ENCODE assay signal across 8 cellular contexts in the genomic region with DNA sequence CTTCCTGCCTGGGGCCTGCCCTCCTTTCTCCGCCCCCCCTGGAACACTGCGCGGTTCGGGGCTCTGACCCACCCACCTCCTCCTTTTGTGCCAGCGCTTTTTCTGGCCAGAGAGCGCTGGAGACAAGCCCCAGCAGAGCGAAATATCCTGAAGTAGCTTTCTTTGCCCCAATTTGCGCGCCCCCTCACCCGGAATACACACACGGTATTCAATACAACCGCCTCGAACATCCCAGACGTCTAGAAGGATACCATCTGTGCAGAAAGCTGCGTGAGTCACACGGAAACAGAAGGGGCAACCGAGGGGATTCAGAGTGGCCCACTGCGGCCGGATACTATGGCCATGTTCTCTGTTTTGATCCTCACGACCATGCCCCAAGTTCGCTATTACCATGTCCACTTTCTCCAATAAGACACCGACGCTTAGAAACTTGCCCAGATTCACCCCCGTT. TPM values are rescaled to one million over a fixed set of nuclear protein-coding genes. Genes with fewer than 3 reads are reported as not detected.
A peak's percentile ranks its signal among the peaks of the same experiment; 100 is the strongest.
DNase-seq lines count a peak whose midpoint lies in the region; ATAC-seq and TF ChIP-seq lines count a peak whose summit lies in the region.

No MANE protein-coding gene starts in this region.

- peak overlapping the region; percentile 33 to 87 (median 82) for H3K27ac Mint-ChIP-seq in nephron

- no peak for ATAC-seq in GM21619 (IDR thresholded peaks at IDR 0.05; ENCODE audit: unreplicated experiment)
- no peak for ATAC-seq in GM18511 (IDR thresholded peaks at IDR 0.05; ENCODE audit: unreplicated experiment)

- no peaks in the 10 kb centered on the region for H3K4me1 ChIP-seq in NT2/D1 (ENCODE audit: insufficient read depth, insufficient read length)
- H3K4me1 ChIP-seq in esophagus squamous epithelium, result peaks cover 0 to 17% (median 0%) of the 10 kb centered on the region in 3 donors

- intact Hi-C loops in esophagus squamous epithelium (cut with DNase I), result no loop called here

- DNase-seq in AG04450 (ENCODE audit: low read depth, low spot score), result no peak
- DNase-seq in NT2/D1 (ENCODE audit: low read depth, low spot score), result no peak
- no peak for DNase-seq in esophagus squamous epithelium (lab: John Stamatoyannopoulos, UW)
- no peak for DNase-seq in NCI-H2081 (lab: John Stamatoyannopoulos, UW)
- DNase-seq in GM10266 (ENCODE audit: extremely low spot score), result no peak

- 25 to 36% methylated on average over 13 to 21 of the region's 24 CpGs for WGBS in esophagus squamous epithelium, 2 donors

- H3K9me3 Mint-ChIP-seq in nephron, result no peaks in the 10 kb centered on the region

- H3K27me3 ChIP-seq in AG04450 (ENCODE audit: control insufficient read depth, insufficient read depth, low read length), result no peaks in the 10 kb centered on the region
- H3K27me3 ChIP-seq in NT2/D1 (ENCODE audit: insufficient read depth, insufficient read length), result peaks cover 21% of the 10 kb centered on the region
- H3K27me3 ChIP-seq in esophagus squamous epithelium, result peaks cover 0 to 30% (median 0%) of the 10 kb centered on the region in 4 donors

- peaks cover 29% of the 10 kb centered on the region for H3K27me3 Mint-ChIP-seq in nephron (ENCODE audit: low read depth)

- no peaks in the 10 kb centered on the region for H3K36me3 Mint-ChIP-seq in nephron (ENCODE audit: low read depth)

- H3K4me3 Mint-ChIP-seq in nephron, result peak overlapping the region; percentile 90 to 96 (median 92)

- no peaks in the 10 kb centered on the region for H3K9me3 ChIP-seq in AG04450 (ENCODE audit: control insufficient read depth, insufficient read depth, low read length)
- no peaks in the 10 kb centered on the region for H3K9me3 ChIP-seq in NT2/D1 (ENCODE audit: insufficient read depth, low read length)
- H3K9me3 ChIP-seq in esophagus squamous epithelium, result no peaks in the 10 kb centered on the region

- no peak for TF ChIP-seq CTCF in AG04450 (IDR thresholded peaks at IDR 0.05; ENCODE audit: low read depth, low read length)
- no peak for TF ChIP-seq CTCF in esophagus squamous epithelium (IDR thresholded peaks at IDR 0.05)
- TF ChIP-seq CTCF in nephron (IDR thresholded peaks at IDR 0.05; ENCODE audit: unreplicated experiment in 3 of 3), result no peak
- TF ChIP-seq CTCF in GM10266 (IDR thresholded peaks at IDR 0.05; ENCODE audit: control insufficient read depth, insufficient read depth, low read depth, missing control alignments), result no peak

- H3K4me1 Mint-ChIP-seq in nephron, result peaks cover 26% of the 10 kb centered on the region

- no peaks in the 10 kb centered on the region for H3K36me3 ChIP-seq in NT2/D1 (ENCODE audit: insufficient read depth, insufficient read length, low read length)
- no peaks in the 10 kb centered on the region for H3K36me3 ChIP-seq in esophagus squamous epithelium

- TF ChIP-seq POLR2A in esophagus squamous epithelium (IDR thresholded peaks at IDR 0.05), result no peak

- CTCF ChIA-PET in AG04450 (lab: Charles Lee), result interaction anchor here (1.1 to 2.7 kb wide), 3 partner anchors 12 to 106 kb away, joined by 7 to 13 read pairs (median 12); partner anchors contain the start of gene RPGR

- POLR2A ChIA-PET in AG04450 (lab: Yijun Ruan, JAX), result interaction anchor here (1.2 kb wide), 1 partner anchor 13 kb away, joined by 3 read pairs; no protein-coding TSS in a partner anchor

- peak overlapping the region; percentile 66 for H3K9ac ChIP-seq in NT2/D1 (ENCODE audit: insufficient read length, low read depth)

- H3K4me3 ChIP-seq in AG04450 (ENCODE audit: low read depth, low read length) (peak overlapping the region; percentile 65), NT2/D1 (ENCODE audit: insufficient read length, low read depth) (peak overlapping the region; percentile 54), esophagus squamous epithelium (peak overlapping the region; percentile 27 to 64 (median 47))

- H3K27ac ChIP-seq in AG04450 (ENCODE audit: low read depth, low read length), result no peak overlapping the region
- peak overlapping the region in 2 of 4 donors; percentile 56 to 66 for H3K27ac ChIP-seq in esophagus squamous epithelium

RNA-seq across cellular contexts. Expression of gene SRPX, which starts 0.3 kb away (rescaled TPM):
- 49.6 and 53.5 TPM in 2 replicates for polyA plus RNA-seq in AG04450 (2011; rRNA removed)
- polyA minus RNA-seq in AG04450 (2011; rRNA and poly(A)+ RNA removed), result 33.1 and 34.4 TPM in 2 replicates
- 10 to 100 TPM in 2 of 4 donors, 1 to 10 TPM in 1, under 1 TPM in 1; 0.99 to 88.1 (median 16.0) TPM for total RNA-seq in esophagus squamous epithelium
